28 cellular contexts compared by ENCODE assay signal in the genomic region with DNA sequence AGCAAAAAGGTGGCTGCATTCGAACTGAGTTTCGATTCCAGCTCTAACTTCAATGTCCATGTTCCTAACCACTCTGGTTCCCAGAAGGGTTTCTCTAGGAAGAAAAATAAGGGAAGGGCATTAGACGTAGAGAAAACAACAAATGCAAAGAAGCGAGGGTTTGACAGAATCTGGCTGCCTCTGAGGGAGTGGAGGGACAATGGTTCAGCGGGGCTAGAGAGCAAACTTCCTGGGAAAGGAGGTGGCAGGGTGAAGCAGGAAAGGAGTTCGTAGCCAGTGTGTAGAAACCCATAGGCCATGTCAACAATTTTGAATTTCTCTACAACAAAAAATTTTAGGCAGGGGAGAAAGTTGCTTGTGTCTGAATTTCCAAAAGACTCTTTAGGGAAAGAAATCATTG.
"Had no signal": no experiment of that assay in that cellular context is flagged by ENCODE, and none has a peak within 500 bp of the region (broad histone marks: within the 10 kb centered on the region; RNA-seq: fewer than 3 reads in every experiment).

No MANE protein-coding gene starts in this region.

- ATAC-seq: activated CD4-positive, alpha-beta T cell treated with anti-CD3 and anti-CD28 coated beads for 36 hours; activated T-helper 17 cell treated with anti-CD3 and anti-CD28 coated beads, Interleukin-2, amount 50 U/mL, for 72 hours; body of pancreas; left lung; mucosa of descending colon; natural killer cell treated with Interleukin-12 subunit alpha and Interleukin-12 subunit beta and Interleukin-15 and Interleukin-18, amount 100 ng/mL, for 72 hours; sciatic nerve; stimulated activated effector memory CD8-positive, alpha-beta T cell treated with anti-CD3 and anti-CD28 coated beads, Interleukin-12 subunit alpha, Interleukin-12 subunit beta, amount 100 ng/mL, for 72 hours; stimulated activated naive CD8-positive, alpha-beta T cell treated with anti-CD3 and anti-CD28 coated beads, Interleukin-15, amount 100 ng/mL, for 72 hours had no signal

- H3K9me3 ChIP-seq: body of pancreas, left lung, mucosa of descending colon, ovary, vagina had no signal

- H3K27ac ChIP-seq: body of pancreas, left lung, ovary, vagina had no signal

- H3K4me3 Mint-ChIP-seq: activated CD4-positive, alpha-beta T cell treated with anti-CD3 and anti-CD28 coated beads for 36 hours; activated naive CD4-positive, alpha-beta T cell treated with anti-CD3 and anti-CD28 coated beads, Interleukin-2, amount 50 U/mL, for 24 hours; activated T-cell treated with anti-CD3 and anti-CD28 coated beads, Interleukin-2, amount 50 U/mL, for 24 hours; activated T-helper 17 cell treated with anti-CD3 and anti-CD28 coated beads, Interleukin-2, amount 50 U/mL, for 72 hours; natural killer cell treated with Interleukin-12 subunit alpha and Interleukin-12 subunit beta and Interleukin-15 and Interleukin-18, amount 100 ng/mL, for 72 hours; stimulated activated effector memory CD8-positive, alpha-beta T cell treated with anti-CD3 and anti-CD28 coated beads, Interleukin-12 subunit alpha, Interleukin-12 subunit beta, amount 100 ng/mL, for 72 hours; stimulated activated naive CD8-positive, alpha-beta T cell treated with anti-CD3 and anti-CD28 coated beads, Interleukin-15, amount 100 ng/mL, for 72 hours; T-helper 2 cell treated with Interferon-gamma antibody and Interleukin-4, amounts not matched to agents 5 μg/mL and 100 μg/mL, for 36 hours; type B pancreatic cell had no signal

- H3K9me3 Mint-ChIP-seq: activated naive CD4-positive, alpha-beta T cell treated with anti-CD3 and anti-CD28 coated beads, Interleukin-2, amount 50 U/mL, for 24 hours; activated T-cell treated with anti-CD3 and anti-CD28 coated beads, Interleukin-2, amount 50 U/mL, for 24 hours; activated T-helper 17 cell treated with anti-CD3 and anti-CD28 coated beads, Interleukin-2, amount 50 U/mL, for 72 hours; natural killer cell treated with Interleukin-12 subunit alpha and Interleukin-12 subunit beta and Interleukin-15 and Interleukin-18, amount 100 ng/mL, for 72 hours; stimulated activated effector memory CD8-positive, alpha-beta T cell treated with anti-CD3 and anti-CD28 coated beads, Interleukin-12 subunit alpha, Interleukin-12 subunit beta, amount 100 ng/mL, for 72 hours; stimulated activated naive CD8-positive, alpha-beta T cell treated with anti-CD3 and anti-CD28 coated beads, Interleukin-15, amount 100 ng/mL, for 72 hours; type B pancreatic cell had no signal

- H3K27me3 ChIP-seq: body of pancreas, left lung, ovary, vagina had no signal

- H3K27ac Mint-ChIP-seq: activated CD4-positive, alpha-beta T cell treated with anti-CD3 and anti-CD28 coated beads for 36 hours; activated naive CD4-positive, alpha-beta T cell treated with anti-CD3 and anti-CD28 coated beads, Interleukin-2, amount 50 U/mL, for 24 hours; activated T-cell treated with anti-CD3 and anti-CD28 coated beads, Interleukin-2, amount 50 U/mL, for 24 hours; activated T-helper 17 cell treated with anti-CD3 and anti-CD28 coated beads, Interleukin-2, amount 50 U/mL, for 72 hours; progenitor cell of endocrine pancreas; stimulated activated effector memory CD8-positive, alpha-beta T cell treated with anti-CD3 and anti-CD28 coated beads, Interleukin-12 subunit alpha, Interleukin-12 subunit beta, amount 100 ng/mL, for 72 hours; stimulated activated naive CD8-positive, alpha-beta T cell treated with anti-CD3 and anti-CD28 coated beads, Interleukin-15, amount 100 ng/mL, for 72 hours; T-helper 2 cell treated with Interferon-gamma antibody and Interleukin-4, amounts not matched to agents 5 μg/mL and 100 μg/mL, for 36 hours; type B pancreatic cell had no signal

- DNase-seq: activated CD4-positive, alpha-beta T cell treated with anti-CD3 and anti-CD28 coated beads for 36 hours; activated CD4-positive, CD25-positive, alpha-beta regulatory T cell; activated CD8-positive, alpha-beta memory T cell treated with anti-CD3 and anti-CD28 coated beads for 24 hours; activated CD8-positive, alpha-beta memory T cell treated with anti-CD3 and anti-CD28 coated beads, Interleukin-2, amount 50 U/mL, for 4 hours; activated T-cell treated with anti-CD3 and anti-CD28 coated beads, Interleukin-2, amount 50 U/mL, for 24 hours; anterior cingulate cortex; body of pancreas; effector CD8-positive, alpha-beta T cell; kidney glomerular epithelial cell; left lung; mesendoderm; mucosa of descending colon; ovary; small intestine; stimulated activated CD4-positive, alpha-beta T cell treated with anti-CD3 and anti-CD28 coated beads, Interleukin-4, amount 100 ng/mL, for 24 hours; stimulated activated naive CD8-positive, alpha-beta T cell treated with anti-CD3 and anti-CD28 coated beads, Interleukin-15, amount 100 ng/mL, for 72 hours; substantia nigra; T-helper 1 cell had no signal

- H3K4me3 ChIP-seq: body of pancreas, left lung, lung, mucosa of descending colon, ovary, vagina had no signal

- H3K36me3 Mint-ChIP-seq: natural killer cell treated with Interleukin-12 subunit alpha and Interleukin-12 subunit beta and Interleukin-15 and Interleukin-18, amount 100 ng/mL, for 72 hours; stimulated activated effector memory CD8-positive, alpha-beta T cell treated with anti-CD3 and anti-CD28 coated beads, Interleukin-12 subunit alpha, Interleukin-12 subunit beta, amount 100 ng/mL, for 72 hours; type B pancreatic cell had no signal

- H3K27me3 Mint-ChIP-seq: activated CD4-positive, alpha-beta T cell treated with anti-CD3 and anti-CD28 coated beads for 36 hours; progenitor cell of endocrine pancreas; type B pancreatic cell had no signal

- H3K36me3 ChIP-seq: left lung, ovary, vagina had no signal

- H3K4me1 ChIP-seq: body of pancreas had no signal
